10 cellular contexts compared by ENCODE assay signal in the genomic region with DNA sequence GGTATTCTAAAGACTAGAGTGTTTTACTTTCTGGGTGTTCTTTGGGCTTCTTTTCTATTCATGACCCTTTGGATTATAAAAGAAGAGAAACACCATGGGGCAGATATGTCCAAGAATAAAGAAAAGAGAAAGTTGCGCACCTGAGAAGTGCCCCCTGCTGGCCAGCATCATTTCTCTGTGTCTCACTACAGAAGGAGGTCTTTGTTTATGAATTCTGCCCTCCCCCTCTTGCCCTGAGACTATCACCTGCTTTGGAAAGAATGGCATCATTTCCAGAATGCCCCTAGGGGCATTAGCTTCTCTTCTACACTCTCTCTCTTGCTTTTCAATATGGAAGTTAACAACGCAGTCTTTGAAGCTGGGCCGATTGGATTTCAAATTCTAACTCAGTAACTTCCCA. TPM values are rescaled to one million over a fixed set of nuclear protein-coding genes. Genes with fewer than 3 reads are reported as not detected.
DNase-seq lines count a peak whose midpoint lies in the region; ATAC-seq and TF ChIP-seq lines count a peak whose summit lies in the region.
"Had no signal": no experiment of that assay in that cellular context is flagged by ENCODE, and none has a peak within 500 bp of the region (broad histone marks: within the 10 kb centered on the region; RNA-seq: fewer than 3 reads in every experiment).

No MANE protein-coding gene starts in this region.

- CTCF ChIA-PET in activated naive CD4-positive, alpha-beta T cell treated with anti-CD3 and anti-CD28 coated beads for 36 hours (lab: Charles Lee), result interaction anchor here (0.7 kb wide), 1 partner anchor 32 kb away, joined by 3 read pairs; no protein-coding TSS in a partner anchor
- CTCF ChIA-PET in OCI-LY7 (lab: Charles Lee; ENCODE audit: unreplicated experiment), result no interaction called here

- H3K4me1 Mint-ChIP-seq in activated naive CD4-positive, alpha-beta T cell treated with anti-CD3 and anti-CD28 coated beads for 36 hours (ENCODE audit: low read depth), result no peaks in the 10 kb centered on the region

- peak; percentile 56 for DNase-seq in activated naive CD4-positive, alpha-beta T cell treated with anti-CD3 and anti-CD28 coated beads for 36 hours
- DNase-seq in activated naive CD4-positive, alpha-beta T cell (lab: John Stamatoyannopoulos, UW), result no peak
- DNase-seq in OCI-LY7 (ENCODE audit: low spot score), result no peak
- no peak for DNase-seq in colonic mucosa
- DNase-seq in stimulated activated CD4-positive, alpha-beta T cell treated with anti-CD3 and anti-CD28 coated beads, Interleukin-4, amount 100 ng/mL, for 24 hours, result peak; percentile 24
- no peak for DNase-seq in NCI-H2029 treated with DMSO at 0.1 percent for 48 hours (lab: John Stamatoyannopoulos, UW)
- DNase-seq in testis, result no peak

- H3K9me3 ChIP-seq in OCI-LY7 (ENCODE audit: low read length) (no peaks in the 10 kb centered on the region), colonic mucosa (no peaks in the 10 kb centered on the region), testis (no peaks in the 10 kb centered on the region)
- H3K9me3 ChIP-seq: BLaER1 treated with 17β-estradiol and CSF1 and Interleukin-3, amounts not matched to agents 10 nM and 100 nM had no signal

- H3K79me2 ChIP-seq in OCI-LY7 (ENCODE audit: insufficient read depth, low read depth, low read length), result no peaks in the 10 kb centered on the region

- no peaks in the 10 kb centered on the region for H3K9me2 ChIP-seq in OCI-LY7 (ENCODE audit: insufficient read depth, low read length)

- POLR2A ChIA-PET in OCI-LY7 (lab: Charles Lee), result no interaction called here

- H3K4me2 ChIP-seq in OCI-LY7 (ENCODE audit: low read length), result no peak overlapping the region
- H3K4me2 ChIP-seq: BLaER1 treated with 17β-estradiol and CSF1 and Interleukin-3, amounts not matched to agents 10 nM and 100 nM had no signal

- TF ChIP-seq CTCF in OCI-LY7 (conservative IDR thresholded peaks at IDR 0.05; ENCODE audit: low read length) (peak; percentile 78), colonic mucosa (IDR thresholded peaks at IDR 0.05) (peak; percentile 16), testis (IDR thresholded peaks at IDR 0.05) (no peak)

- H3K36me3 ChIP-seq in OCI-LY7 (ENCODE audit: insufficient read depth, low read length), result no peaks in the 10 kb centered on the region
- no peaks in the 10 kb centered on the region for H3K36me3 ChIP-seq in colonic mucosa
- H3K36me3 ChIP-seq in testis (ENCODE audit: low read depth, missing control alignments), result no peaks in the 10 kb centered on the region
- H3K36me3 ChIP-seq: BLaER1 treated with 17β-estradiol and CSF1 and Interleukin-3, amounts not matched to agents 10 nM and 100 nM had no signal

- no peak overlapping the region for H3K27ac Mint-ChIP-seq in activated naive CD4-positive, alpha-beta T cell treated with anti-CD3 and anti-CD28 coated beads for 36 hours

- intact Hi-C loops in activated naive CD4-positive, alpha-beta T cell treated with anti-CD3 and anti-CD28 coated beads for 36 hours (cut with micrococcal nuclease), result loop anchor here (1.0 kb wide), 1 partner anchor 30 kb away; no protein-coding TSS in a partner anchor
- intact Hi-C loops in OCI-LY7 (cut with micrococcal nuclease; ENCODE audit: unreplicated experiment), result no loop called here
- intact Hi-C loops in colonic mucosa (cut with DNase I), result no loop called here
- intact Hi-C loops in testis (cut with DNase I; ENCODE audit: low total_unique reads), result no loop called here

- ATAC-seq in HG02885 (IDR thresholded peaks at IDR 0.05; ENCODE audit: poor library complexity, unreplicated experiment), result no peak

- no peaks in the 10 kb centered on the region for H3K4me1 ChIP-seq in OCI-LY7 (ENCODE audit: insufficient read depth, low read length, poor library complexity, severe bottlenecking)
- no peaks in the 10 kb centered on the region for H3K4me1 ChIP-seq in colonic mucosa
- H3K4me1 ChIP-seq in testis, result no peaks in the 10 kb centered on the region
- H3K4me1 ChIP-seq: BLaER1 treated with 17β-estradiol and CSF1 and Interleukin-3, amounts not matched to agents 10 nM and 100 nM had no signal

- no TSS peak for BruUV-seq in OCI-LY7 (replicated peaks; lab: Mats Ljungman, UMichigan)

- no peaks in the 10 kb centered on the region for H4K20me1 ChIP-seq in OCI-LY7 (ENCODE audit: insufficient read depth, low read length)
- H4K20me1 ChIP-seq: BLaER1 treated with 17β-estradiol and CSF1 and Interleukin-3, amounts not matched to agents 10 nM and 100 nM had no signal

- no peak overlapping the region for H3K4me3 Mint-ChIP-seq in activated naive CD4-positive, alpha-beta T cell treated with anti-CD3 and anti-CD28 coated beads for 36 hours

- H3K9ac ChIP-seq in colonic mucosa (ENCODE audit: low read depth in 2 of 2, low read length in 2 of 2), result no peak overlapping the region
- H3K9ac ChIP-seq: BLaER1 treated with 17β-estradiol and CSF1 and Interleukin-3, amounts not matched to agents 10 nM and 100 nM had no signal

- no peaks in the 10 kb centered on the region for H3K36me3 Mint-ChIP-seq in activated naive CD4-positive, alpha-beta T cell treated with anti-CD3 and anti-CD28 coated beads for 36 hours (ENCODE audit: low read depth)

- H2AFZ ChIP-seq in OCI-LY7 (ENCODE audit: low read length), result no peak overlapping the region

- H3K27ac ChIP-seq in OCI-LY7 (ENCODE audit: low read depth, low read length, poor library complexity, severe bottlenecking) (no peak overlapping the region), colonic mucosa (no peak overlapping the region), testis (no peak overlapping the region)
- H3K27ac ChIP-seq: BLaER1 treated with 17β-estradiol and CSF1 and Interleukin-3, amounts not matched to agents 10 nM and 100 nM; epithelial cell of prostate had no signal

- H3K4me3 ChIP-seq in OCI-LY7 (ENCODE audit: low read depth, low read length, poor library complexity, severe bottlenecking) (no peak overlapping the region), colonic mucosa (no peak overlapping the region), testis (no peak overlapping the region)
- H3K4me3 ChIP-seq: BLaER1 treated with 17β-estradiol and CSF1 and Interleukin-3, amounts not matched to agents 10 nM and 100 nM had no signal

- no peak for TF ChIP-seq POLR2A in testis (IDR thresholded peaks at IDR 0.05)

- H3K9me3 Mint-ChIP-seq in activated naive CD4-positive, alpha-beta T cell treated with anti-CD3 and anti-CD28 coated beads for 36 hours, result no peaks in the 10 kb centered on the region

- H3K27me3 ChIP-seq in colonic mucosa (no peaks in the 10 kb centered on the region), testis (no peaks in the 10 kb centered on the region)
- H3K27me3 ChIP-seq: BLaER1 treated with 17β-estradiol and CSF1 and Interleukin-3, amounts not matched to agents 10 nM and 100 nM had no signal

- peaks cover 4% of the 10 kb centered on the region for H3K27me3 Mint-ChIP-seq in activated naive CD4-positive, alpha-beta T cell treated with anti-CD3 and anti-CD28 coated beads for 36 hours (ENCODE audit: low read depth)

- 73 to 90% methylated on average over 3 of the region's 3 CpGs for WGBS in testis, 2 donors

RNA-seq across cellular contexts. Expression of gene CDH13, which starts 45.0 kb away (rescaled TPM):
- not detected for total RNA-seq in activated naive CD4-positive, alpha-beta T cell treated with anti-CD3 and anti-CD28 coated beads for 36 hours
- total RNA-seq in OCI-LY7 (2014; rRNA removed; shearing (Covaris generic)), result not detected in 2 replicates
- total RNA-seq in OCI-LY7 (2022) (not detected in 2 replicates), colonic mucosa (1 to 10 TPM; 2.4 to 6.3 TPM), testis (1 to 10 TPM; 1.2 to 2.0 TPM)
- 11.1 TPM for polyA plus RNA-seq in testis (ENCODE audit: insufficient read depth, low read depth, low replicate concordance)

Comparison
In these comparisons a context has a peak if more than half of its experiments do, and no peak if none do; other contexts are left out.
1. DNase-seq: peak in activated naive CD4-positive, alpha-beta T cell treated with anti-CD3 and anti-CD28 coated beads for 36 hours (single experiment) and stimulated activated CD4-positive, alpha-beta T cell treated with anti-CD3 and anti-CD28 coated beads, Interleukin-4, amount 100 ng/mL, for 24 hours (single experiment); none in activated naive CD4-positive, alpha-beta T cell (0 of 4), OCI-LY7 (single experiment), colonic mucosa (single experiment), NCI-H2029 treated with DMSO at 0.1 percent for 48 hours (single experiment) and testis (single experiment).
2. CTCF ChIP-seq: peak in OCI-LY7 (single experiment) and colonic mucosa (single experiment); none in testis (0 of 3).